Comparison of ENCODE assay signal across 15 cellular contexts in the genomic region with DNA sequence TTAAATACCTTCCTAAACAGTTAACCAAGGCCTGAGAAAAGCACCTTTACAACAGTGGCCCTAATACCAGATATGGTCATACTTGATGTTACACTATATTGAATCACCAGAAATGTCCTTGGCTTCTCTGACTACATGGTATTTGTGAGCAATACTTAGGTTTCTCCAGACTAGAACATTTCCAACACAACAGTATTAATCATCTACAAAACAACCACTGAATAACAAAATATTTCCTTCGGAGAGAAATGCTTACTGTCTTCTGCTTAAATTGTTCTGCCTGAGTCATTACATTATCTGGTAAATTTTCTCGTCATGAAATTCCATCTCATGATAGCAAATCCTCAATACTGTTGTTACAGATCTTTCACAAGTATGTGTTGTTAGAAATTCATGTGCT.
DNase-seq lines count a peak whose midpoint lies in the region; ATAC-seq and TF ChIP-seq lines count a peak whose summit lies in the region.
"Had no signal": no experiment of that assay in that cellular context is flagged by ENCODE, and none has a peak within 500 bp of the region (broad histone marks: within the 10 kb centered on the region; RNA-seq: fewer than 3 reads in every experiment).

No MANE protein-coding gene starts in this region.

- peaks cover 29% of the 10 kb centered on the region for H3K4me1 Mint-ChIP-seq in activated T-cell treated with anti-CD3 and anti-CD28 coated beads, Interleukin-2, amount 50 U/mL, for 72 hours (ENCODE audit: low read depth)
- H3K4me1 Mint-ChIP-seq in activated T-helper 17 cell treated with anti-CD3 and anti-CD28 coated beads, Interleukin-2, amount 50 U/mL, for 72 hours = peaks cover 4% of the 10 kb centered on the region
- peaks cover 27% of the 10 kb centered on the region for H3K4me1 Mint-ChIP-seq in stimulated activated naive CD8-positive, alpha-beta T cell treated with anti-CD3 and anti-CD28 coated beads, Interleukin-15, Interleukin-2, amounts not matched to agents 100 ng/mL and 50 ng/mL, for 24 hours (ENCODE audit: low read depth)

- no peak overlapping the region for H3K4me3 Mint-ChIP-seq in activated T-cell treated with anti-CD3 and anti-CD28 coated beads, Interleukin-2, amount 50 U/mL, for 72 hours
- no peak overlapping the region for H3K4me3 Mint-ChIP-seq in activated T-helper 17 cell treated with anti-CD3 and anti-CD28 coated beads, Interleukin-2, amount 50 U/mL, for 72 hours
- H3K4me3 Mint-ChIP-seq in stimulated activated naive CD8-positive, alpha-beta T cell treated with anti-CD3 and anti-CD28 coated beads, Interleukin-15, Interleukin-2, amounts not matched to agents 100 ng/mL and 50 ng/mL, for 24 hours = no peak overlapping the region
- H3K4me3 Mint-ChIP-seq: memory B cell had no signal

- peak in 1 of 2 donors; percentile 59 for ATAC-seq in activated T-cell treated with anti-CD3 and anti-CD28 coated beads, Interleukin-2, amount 50 U/mL, for 72 hours (replicated peaks in 1 of 2)
- peak; percentile 95 for ATAC-seq in activated T-helper 17 cell treated with anti-CD3 and anti-CD28 coated beads, Interleukin-2, amount 50 U/mL, for 72 hours (replicated peaks)
- ATAC-seq in HG03378 (IDR thresholded peaks at IDR 0.05; ENCODE audit: unreplicated experiment) (no peak), GM18909 (IDR thresholded peaks at IDR 0.05; ENCODE audit: poor library complexity, unreplicated experiment) (no peak)
- ATAC-seq: right cardiac atrium had no signal

- TF ChIP-seq CTCF in foreskin fibroblast (IDR thresholded peaks at IDR 0.05; ENCODE audit: low read depth, low read length) = no peak

- no peak for DNase-seq in activated T-cell treated with anti-CD3 and anti-CD28 coated beads, Interleukin-2, amount 50 U/mL, for 72 hours
- no peak for DNase-seq in activated T-cell treated with anti-CD3 and anti-CD28 coated beads, Interleukin-2, amount 50 U/mL, for 1 hour
- peak; percentile 87 to 91 for DNase-seq in foreskin fibroblast
- DNase-seq in nucleus accumbens (lab: John Stamatoyannopoulos, UW) = no peak
- DNase-seq: head of caudate nucleus, NCI-H524 treated with DMSO at 0.1 percent for 48 hours, right cardiac atrium had no signal

- peaks cover 7 to 13% of the 10 kb centered on the region in 2 donors for H3K9me3 Mint-ChIP-seq in activated T-cell treated with anti-CD3 and anti-CD28 coated beads, Interleukin-2, amount 50 U/mL, for 72 hours
- peaks cover 17% of the 10 kb centered on the region for H3K9me3 Mint-ChIP-seq in activated T-helper 17 cell treated with anti-CD3 and anti-CD28 coated beads, Interleukin-2, amount 50 U/mL, for 72 hours
- peaks cover 19% of the 10 kb centered on the region for H3K9me3 Mint-ChIP-seq in stimulated activated naive CD8-positive, alpha-beta T cell treated with anti-CD3 and anti-CD28 coated beads, Interleukin-15, Interleukin-2, amounts not matched to agents 100 ng/mL and 50 ng/mL, for 24 hours

- H3K4me3 ChIP-seq in foreskin fibroblast (ENCODE audit: low read depth in 1 of 2, low read length in 2 of 2) = no peak overlapping the region
- H3K4me3 ChIP-seq: BLaER1, HAP-1, vagina had no signal

- H3K27ac Mint-ChIP-seq in activated T-cell treated with anti-CD3 and anti-CD28 coated beads, Interleukin-2, amount 50 U/mL, for 72 hours = peak overlapping the region; percentile 50
- no peak overlapping the region for H3K27ac Mint-ChIP-seq in activated T-helper 17 cell treated with anti-CD3 and anti-CD28 coated beads, Interleukin-2, amount 50 U/mL, for 72 hours
- peak overlapping the region; percentile 26 for H3K27ac Mint-ChIP-seq in stimulated activated naive CD8-positive, alpha-beta T cell treated with anti-CD3 and anti-CD28 coated beads, Interleukin-15, Interleukin-2, amounts not matched to agents 100 ng/mL and 50 ng/mL, for 24 hours
- H3K27ac Mint-ChIP-seq: memory B cell had no signal

- H3K36me3 Mint-ChIP-seq in activated T-cell treated with anti-CD3 and anti-CD28 coated beads, Interleukin-2, amount 50 U/mL, for 72 hours (ENCODE audit: insufficient read depth in 2 of 2) = peaks cover 13 to 20% of the 10 kb centered on the region in 2 donors
- no peaks in the 10 kb centered on the region for H3K36me3 Mint-ChIP-seq in activated T-helper 17 cell treated with anti-CD3 and anti-CD28 coated beads, Interleukin-2, amount 50 U/mL, for 72 hours (ENCODE audit: low read depth)
- peaks cover 19% of the 10 kb centered on the region for H3K36me3 Mint-ChIP-seq in stimulated activated naive CD8-positive, alpha-beta T cell treated with anti-CD3 and anti-CD28 coated beads, Interleukin-15, Interleukin-2, amounts not matched to agents 100 ng/mL and 50 ng/mL, for 24 hours (ENCODE audit: low read depth)

- no peaks in the 10 kb centered on the region for H3K27me3 Mint-ChIP-seq in activated T-cell treated with anti-CD3 and anti-CD28 coated beads, Interleukin-2, amount 50 U/mL, for 72 hours (ENCODE audit: low read depth)
- H3K27me3 Mint-ChIP-seq in activated T-helper 17 cell treated with anti-CD3 and anti-CD28 coated beads, Interleukin-2, amount 50 U/mL, for 72 hours = no peaks in the 10 kb centered on the region
- no peaks in the 10 kb centered on the region for H3K27me3 Mint-ChIP-seq in stimulated activated naive CD8-positive, alpha-beta T cell treated with anti-CD3 and anti-CD28 coated beads, Interleukin-15, Interleukin-2, amounts not matched to agents 100 ng/mL and 50 ng/mL, for 24 hours
- H3K27me3 Mint-ChIP-seq: memory B cell had no signal

Comparison
In these comparisons a context has a peak if more than half of its experiments do, and no peak if none do; other contexts are left out.
1. DNase-seq: peak in foreskin fibroblast (2 of 2); none in activated T-cell treated with anti-CD3 and anti-CD28 coated beads, Interleukin-2, amount 50 U/mL, for 72 hours (0 of 2), activated T-cell treated with anti-CD3 and anti-CD28 coated beads, Interleukin-2, amount 50 U/mL, for 1 hour (single experiment) and nucleus accumbens (0 of 56).